In the genomic region with DNA sequence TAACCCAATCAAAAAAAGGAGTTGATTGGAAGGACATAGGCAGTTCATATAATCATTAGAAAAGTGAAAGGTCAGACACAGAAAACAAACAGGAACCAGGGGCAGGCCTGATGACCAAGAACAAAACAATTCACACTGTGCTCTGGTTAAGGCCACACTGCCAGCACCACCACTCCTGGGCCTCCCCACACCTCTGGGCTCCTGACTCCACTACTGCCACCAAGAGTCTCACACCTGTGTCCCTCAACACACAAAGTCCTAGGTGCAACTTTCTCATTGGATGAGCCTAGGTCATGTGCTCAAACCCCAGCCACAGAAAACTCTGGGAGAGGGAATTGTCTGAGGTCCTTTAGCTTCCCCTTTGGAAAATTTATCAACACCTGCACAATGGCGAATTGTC, we compare ENCODE assay signal across 19 cellular contexts. TPM values are rescaled to one million over a fixed set of nuclear protein-coding genes. Genes with fewer than 3 reads are reported as not detected.
DNase-seq lines count a peak whose midpoint lies in the region; ATAC-seq lines count a peak whose summit lies in the region.
"Had no signal": no experiment of that assay in that cellular context is flagged by ENCODE, and none has a peak within 500 bp of the region (broad histone marks: within the 10 kb centered on the region; RNA-seq: fewer than 3 reads in every experiment).

No MANE protein-coding gene starts in this region.

- no peaks in the 10 kb centered on the region for H3K9me3 ChIP-seq in right cardiac atrium (ENCODE audit: control insufficient read depth, low read length)
- H3K9me3 ChIP-seq: Caco-2, colonic mucosa, ovary had no signal

- no peaks in the 10 kb centered on the region for H3K27me3 ChIP-seq in right cardiac atrium (ENCODE audit: control insufficient read depth, insufficient read depth)
- H3K27me3 ChIP-seq: colonic mucosa, ovary had no signal

- CTCF ChIA-PET in activated naive CD4-positive, alpha-beta T cell treated with anti-CD3 and anti-CD28 coated beads for 36 hours (lab: Charles Lee) = no interaction called here

- H3K4me3 Mint-ChIP-seq in activated naive CD4-positive, alpha-beta T cell treated with anti-CD3 and anti-CD28 coated beads for 36 hours = no peak overlapping the region
- H3K4me3 Mint-ChIP-seq in naive thymus-derived CD8-positive, alpha-beta T cell = peak overlapping the region in 2 of 10 donors; percentile 23 to 36

- H3K4me3 ChIP-seq in right cardiac atrium (ENCODE audit: low read length) = no peak overlapping the region
- H3K4me3 ChIP-seq: colonic mucosa, ovary had no signal

- no peaks in the 10 kb centered on the region for H3K36me3 Mint-ChIP-seq in activated naive CD4-positive, alpha-beta T cell treated with anti-CD3 and anti-CD28 coated beads for 36 hours (ENCODE audit: low read depth)
- peaks cover 0 to 6% (median 0%) of the 10 kb centered on the region in 3 donors for H3K36me3 Mint-ChIP-seq in naive thymus-derived CD8-positive, alpha-beta T cell

- peak overlapping the region; percentile 31 for H3K27ac Mint-ChIP-seq in activated naive CD4-positive, alpha-beta T cell treated with anti-CD3 and anti-CD28 coated beads for 36 hours
- H3K27ac Mint-ChIP-seq in naive thymus-derived CD8-positive, alpha-beta T cell = peak overlapping the region; percentile 24 to 94 (median 80)

- no peak overlapping the region for H3K27ac ChIP-seq in right cardiac atrium (ENCODE audit: low read length)
- H3K27ac ChIP-seq: colonic mucosa, ovary had no signal

- 97% methylated on average over 1 of the region's 1 CpG for WGBS in right cardiac atrium

- peaks cover 2% of the 10 kb centered on the region for H3K4me1 ChIP-seq in right cardiac atrium (ENCODE audit: control insufficient read depth, insufficient read depth, low read length)
- H3K4me1 ChIP-seq: colonic mucosa had no signal

- intact Hi-C loops in activated naive CD4-positive, alpha-beta T cell treated with anti-CD3 and anti-CD28 coated beads for 36 hours (cut with micrococcal nuclease) = no loop called here
- intact Hi-C loops in right cardiac atrium (cut with DNase I) = no loop called here

- H3K9me3 Mint-ChIP-seq in activated naive CD4-positive, alpha-beta T cell treated with anti-CD3 and anti-CD28 coated beads for 36 hours = peaks cover 1% of the 10 kb centered on the region
- H3K9me3 Mint-ChIP-seq in naive thymus-derived CD8-positive, alpha-beta T cell = peaks cover 0 to 19% (median 4%) of the 10 kb centered on the region in 9 donors

- peaks cover 74% of the 10 kb centered on the region for H3K4me1 Mint-ChIP-seq in activated naive CD4-positive, alpha-beta T cell treated with anti-CD3 and anti-CD28 coated beads for 36 hours (ENCODE audit: low read depth)
- H3K4me1 Mint-ChIP-seq in naive thymus-derived CD8-positive, alpha-beta T cell = peaks cover 17 to 81% (median 64%) of the 10 kb centered on the region in 4 donors

- POLR2A ChIA-PET in naive thymus-derived CD8-positive, alpha-beta T cell (lab: Charles Lee) = interaction anchor here (1.2 to 1.4 kb wide), 3 partner anchors 24 to 77 kb away, joined by 4 to 8 read pairs (median 4); no protein-coding TSS in a partner anchor

- ATAC-seq in GM21423 (IDR thresholded peaks at IDR 0.05; ENCODE audit: unreplicated experiment) = peak; percentile 62
- peak; percentile 43 for ATAC-seq in HG03354 (IDR thresholded peaks at IDR 0.05; ENCODE audit: poor library complexity, severe bottlenecking, unreplicated experiment)
- no peak for ATAC-seq in naive thymus-derived CD8-positive, alpha-beta T cell
- no peak for ATAC-seq in right cardiac atrium

- no peaks in the 10 kb centered on the region for H3K27me3 Mint-ChIP-seq in activated naive CD4-positive, alpha-beta T cell treated with anti-CD3 and anti-CD28 coated beads for 36 hours (ENCODE audit: low read depth)
- H3K27me3 Mint-ChIP-seq in naive thymus-derived CD8-positive, alpha-beta T cell = no peaks in the 10 kb centered on the region

- peak; percentile 28 for DNase-seq in activated naive CD4-positive, alpha-beta T cell treated with anti-CD3 and anti-CD28 coated beads for 36 hours
- DNase-seq in activated naive CD4-positive, alpha-beta T cell treated with Interleukin-2 at 50 U/mL for 16 hours = no peak
- no peak for DNase-seq in naive thymus-derived CD8-positive, alpha-beta T cell
- DNase-seq in right cardiac atrium = no peak
- DNase-seq in A172 (ENCODE audit: low spot score) = no peak
- DNase-seq in COLO829 (ENCODE audit: low spot score) = no peak
- DNase-seq: ACHN; activated CD4-positive, CD25-positive, alpha-beta regulatory T cell; aorta; Caco-2; colonic mucosa; GF-D8; Kasumi-1; NCI-H1694 treated with DMSO at 0.1 percent for 48 hours; NCI-H526; ovary had no signal

RNA-seq across cellular contexts. Expression of a gene that starts 11.1 kb away (rescaled TPM):
- not detected for total RNA-seq in activated naive CD4-positive, alpha-beta T cell treated with anti-CD3 and anti-CD28 coated beads for 36 hours
- not detected for total RNA-seq in naive thymus-derived CD8-positive, alpha-beta T cell
- polyA plus RNA-seq in naive thymus-derived CD8-positive, alpha-beta T cell = not detected
- total RNA-seq in right cardiac atrium = not detected
- polyA plus RNA-seq in right cardiac atrium = 0.02 TPM
- not detected in 2 replicates for total RNA-seq in A172 (2014; rRNA removed; shearing (Covaris generic))
- total RNA-seq: aorta, Caco-2, colonic mucosa, epithelial cell of proximal tubule had no signal
- polyA plus RNA-seq: aorta had no signal

Comparison
In these comparisons a context has a peak if more than half of its experiments do, and no peak if none do; other contexts are left out.
1. ATAC-seq: peak in GM21423 (single experiment) and HG03354 (single experiment); none in naive thymus-derived CD8-positive, alpha-beta T cell (0 of 2) and right cardiac atrium (0 of 2).